Comparison of ENCODE assay signal across 8 cellular contexts in the genomic region with DNA sequence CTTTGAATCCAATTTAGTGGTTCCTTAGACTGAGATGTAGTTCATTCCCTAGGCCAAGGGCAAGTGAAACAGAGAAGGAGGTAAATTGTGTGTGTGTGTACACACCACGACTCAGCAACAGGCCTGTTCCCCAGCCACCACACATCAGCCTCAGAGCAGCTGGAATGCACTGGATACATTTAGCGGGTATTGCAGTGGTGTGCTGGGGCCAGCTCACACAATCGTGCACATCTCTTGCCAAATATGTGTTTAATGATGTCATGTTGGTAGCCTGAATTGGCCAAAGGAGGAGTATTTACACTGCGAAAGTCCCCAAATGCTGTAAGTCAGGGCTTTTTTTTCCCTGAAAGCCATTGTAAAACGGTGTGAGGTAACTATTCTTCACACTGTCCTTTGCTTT.
A peak's percentile ranks its signal among the peaks of the same experiment; 100 is the strongest.
DNase-seq lines count a peak whose midpoint lies in the region; ATAC-seq, FAIRE-seq and TF ChIP-seq lines count a peak whose summit lies in the region.

No MANE protein-coding gene starts in this region.

- TF ChIP-seq POLR2A in GM12892 (IDR thresholded peaks at IDR 0.05; ENCODE audit: low read depth, low read length), result no peak

- peak; percentile 30 for ATAC-seq in foreskin keratinocyte

- H3K27me3 ChIP-seq in foreskin keratinocyte (no peaks in the 10 kb centered on the region), rectal smooth muscle tissue (ENCODE audit: control insufficient read depth, insufficient read depth, low read length) (no peaks in the 10 kb centered on the region)

- peaks cover 10% of the 10 kb centered on the region for H3K4me1 ChIP-seq in foreskin keratinocyte
- H3K4me1 ChIP-seq in rectal smooth muscle tissue (ENCODE audit: control insufficient read depth, insufficient read depth, low read length), result peaks cover 46% of the 10 kb centered on the region

- CTCF ChIA-PET in RWPE1 (lab: Yijun Ruan, JAX), result interaction anchor here (0.6 to 2.0 kb wide), 3 partner anchors 35 to 468 kb away, joined by 3 to 7 read pairs (median 3); no protein-coding TSS in a partner anchor
- CTCF ChIA-PET in HEK293T (lab: Yijun Ruan, JAX), result interaction anchor here (0.7 to 1.1 kb wide), 2 partner anchors 35 to 116 kb away, joined by 3 read pairs; no protein-coding TSS in a partner anchor

- DNase-seq in ELR (ENCODE audit: low read depth), result peak; percentile 47
- DNase-seq in RWPE1 (ENCODE audit: low spot score), result no peak
- peak; percentile 46 to 50 for DNase-seq in foreskin keratinocyte
- no peak for DNase-seq in osteocyte (ENCODE audit: extremely low spot score, unreplicated experiment)
- no peak for DNase-seq in NCI-H748 treated with DMSO at 0.1 percent for 48 hours (lab: John Stamatoyannopoulos, UW)
- DNase-seq in HEK293T (ENCODE audit: extremely low spot score), result no peak
- DNase-seq in GM12892 (ENCODE audit: insufficient read length), result no peak

- POLR2A ChIA-PET in RWPE1 (lab: Yijun Ruan, JAX; ENCODE audit: low non-redundant PET) (no interaction called here), HEK293T (lab: Yijun Ruan, JAX) (interaction anchor here (1.6 kb wide), 1 partner anchor 35 kb away, joined by 3 read pairs; no protein-coding TSS in a partner anchor)

- H3K36me3 Mint-ChIP-seq in osteocyte (ENCODE audit: unreplicated experiment), result peaks cover 11% of the 10 kb centered on the region

- TF ChIP-seq CTCF in RWPE1 (conservative IDR thresholded peaks at IDR 0.05; ENCODE audit: low read depth), result no peak
- no peak for TF ChIP-seq CTCF in foreskin keratinocyte (conservative IDR thresholded peaks at IDR 0.05)
- no peak for TF ChIP-seq CTCF in osteocyte (IDR thresholded peaks at IDR 0.05)

- H3K27ac ChIP-seq in RWPE1, result peak overlapping the region; percentile 41
- no peak overlapping the region for H3K27ac ChIP-seq in foreskin keratinocyte
- peak overlapping the region; percentile 78 for H3K27ac ChIP-seq in rectal smooth muscle tissue (ENCODE audit: low read depth, low read length)

- no peak overlapping the region for H3K27ac Mint-ChIP-seq in osteocyte (ENCODE audit: unreplicated experiment)

- no peaks in the 10 kb centered on the region for H3K9me3 Mint-ChIP-seq in osteocyte (ENCODE audit: unreplicated experiment)

- peaks cover 12% of the 10 kb centered on the region for H3K36me3 ChIP-seq in rectal smooth muscle tissue (ENCODE audit: control insufficient read depth, insufficient read depth, low read length)

- no peak overlapping the region for H3K4me3 ChIP-seq in rectal smooth muscle tissue (ENCODE audit: low read length)

- no peak overlapping the region for H3K9ac ChIP-seq in rectal smooth muscle tissue (ENCODE audit: low read length)

- H3K4me1 Mint-ChIP-seq in osteocyte (ENCODE audit: unreplicated experiment), result peaks cover 20% of the 10 kb centered on the region

- H3K4me3 Mint-ChIP-seq in osteocyte (ENCODE audit: unreplicated experiment), result no peak overlapping the region

- H3K27me3 Mint-ChIP-seq in osteocyte (ENCODE audit: unreplicated experiment), result no peaks in the 10 kb centered on the region

- no peak for FAIRE-seq in GM12892 (lab: Jason Lieb, UNC)

TF ChIP-seq in HEK293T, 16 proteins besides CTCF, POLR2A, EP300 and RAD21:
- TF ChIP-seq FOXA1 (IDR thresholded peaks at IDR 0.05), result no peak
- no peak for TF ChIP-seq NFRKB (IDR thresholded peaks at IDR 0.05)
- TF ChIP-seq FOXM1 (IDR thresholded peaks at IDR 0.05; ENCODE audit: borderline replicate concordance), result no peak
- no peak for TF ChIP-seq L3MBTL2 (conservative IDR thresholded peaks at IDR 0.05)
- TF ChIP-seq, protein P1, sequence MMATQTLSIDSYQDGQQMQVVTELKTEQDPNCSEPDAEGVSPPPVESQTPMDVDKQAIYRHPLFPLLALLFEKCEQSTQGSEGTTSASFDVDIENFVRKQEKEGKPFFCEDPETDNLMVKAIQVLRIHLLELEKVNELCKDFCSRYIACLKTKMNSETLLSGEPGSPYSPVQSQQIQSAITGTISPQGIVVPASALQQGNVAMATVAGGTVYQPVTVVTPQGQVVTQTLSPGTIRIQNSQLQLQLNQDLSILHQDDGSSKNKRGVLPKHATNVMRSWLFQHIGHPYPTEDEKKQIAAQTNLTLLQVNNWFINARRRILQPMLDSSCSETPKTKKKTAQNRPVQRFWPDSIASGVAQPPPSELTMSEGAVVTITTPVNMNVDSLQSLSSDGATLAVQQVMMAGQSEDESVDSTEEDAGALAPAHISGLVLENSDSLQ (IDR thresholded peaks at IDR 0.05), result no peak
- no peak for TF ChIP-seq ZNF384 (IDR thresholded peaks at IDR 0.05)
- no peak for TF ChIP-seq SUZ12 (IDR thresholded peaks at IDR 0.05)
- TF ChIP-seq ARNT (IDR thresholded peaks at IDR 0.05), result no peak
- no peak for TF ChIP-seq TARDBP (IDR thresholded peaks at IDR 0.05)
- TF ChIP-seq CTBP1 (IDR thresholded peaks at IDR 0.05; ENCODE audit: borderline replicate concordance), result no peak
- no peak for TF ChIP-seq HDGF (IDR thresholded peaks at IDR 0.05; ENCODE audit: borderline replicate concordance)
- TF ChIP-seq LEF1 (IDR thresholded peaks at IDR 0.05; ENCODE audit: borderline replicate concordance), result no peak
- no peak for TF ChIP-seq FOXK2 (IDR thresholded peaks at IDR 0.05)
- TF ChIP-seq SP1 (IDR thresholded peaks at IDR 0.05), result no peak
- TF ChIP-seq ELF4 (IDR thresholded peaks at IDR 0.05), result no peak
- no peak for TF ChIP-seq BHLHE40 (IDR thresholded peaks at IDR 0.05; ENCODE audit: borderline replicate concordance)

Comparison
In these comparisons a context has a peak if more than half of its experiments do, and no peak if none do; other contexts are left out.
1. DNase-seq: peak in ELR (single experiment) and foreskin keratinocyte (2 of 2); none in RWPE1 (single experiment), osteocyte (single experiment), NCI-H748 treated with DMSO at 0.1 percent for 48 hours (single experiment), HEK293T (single experiment) and GM12892 (single experiment).